In the genomic region with DNA sequence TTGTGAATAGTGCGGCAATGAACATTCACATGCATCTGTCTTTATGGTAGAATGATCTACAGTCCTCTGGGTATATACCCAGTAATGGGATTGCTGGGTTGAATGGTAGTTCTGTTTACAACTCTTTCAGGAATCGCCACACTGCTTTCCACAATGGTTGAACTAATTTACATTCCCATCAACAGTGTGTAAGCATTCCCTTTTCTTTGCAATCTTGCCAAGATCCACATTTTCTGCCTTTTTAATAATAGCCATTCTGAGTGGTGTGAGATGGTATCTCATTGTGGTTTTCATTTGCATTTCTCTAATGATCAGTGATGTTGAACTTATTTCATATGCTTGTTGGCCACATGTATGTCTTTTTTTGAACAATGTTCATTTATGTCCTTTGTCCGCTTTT, we compare ENCODE assay signal across 4 cellular contexts.
DNase-seq lines count a peak whose midpoint lies in the region; TF ChIP-seq lines count a peak whose summit lies in the region.
"Not testable (repeated sequence)": the region's sequence is repeated elsewhere in the genome, so short reads cannot be mapped to it uniquely, and the experiment has no call there.

No MANE protein-coding gene starts in this region.

- POLR2A ChIA-PET in activated CD4-positive, alpha-beta T cell treated with anti-CD3 and anti-CD28 coated beads, Interleukin-2, amount 10 ng/mL, durations not matched to agents 7 days and 5 days (lab: Charles Lee) = not testable (repeated sequence)

- peaks cover 38% of the 10 kb centered on the region for H3K4me1 ChIP-seq in HAP-1

- DNase-seq in HAP-1 (ENCODE audit: low spot score in 2 of 2) = peak; percentile 21 to 67
- DNase-seq in activated CD4-positive, alpha-beta T cell treated with anti-CD3 and anti-CD28 coated beads, Interleukin-2, amount 10 ng/mL, durations not matched to agents 7 days and 5 days = not testable (repeated sequence)
- peak; percentile 36 for DNase-seq in astrocyte of the cerebellum (ENCODE audit: low read depth)

- H3K4me1 Mint-ChIP-seq in activated CD4-positive, alpha-beta T cell treated with anti-CD3 and anti-CD28 coated beads, Interleukin-2, amount 10 ng/mL, durations not matched to agents 7 days and 5 days = peaks cover 19% of the 10 kb centered on the region
- H3K4me1 Mint-ChIP-seq in brain = peaks cover 34% of the 10 kb centered on the region

- not testable (repeated sequence) for H3K4me3 Mint-ChIP-seq in activated CD4-positive, alpha-beta T cell treated with anti-CD3 and anti-CD28 coated beads, Interleukin-2, amount 10 ng/mL, durations not matched to agents 7 days and 5 days; brain

- H3K27me3 ChIP-seq in HAP-1 (ENCODE audit: low read depth) = not testable (repeated sequence)

- peak overlapping the region; percentile 19 for H3K27ac Mint-ChIP-seq in activated CD4-positive, alpha-beta T cell treated with anti-CD3 and anti-CD28 coated beads, Interleukin-2, amount 10 ng/mL, durations not matched to agents 7 days and 5 days
- H3K27ac Mint-ChIP-seq in brain = peak overlapping the region in 3 of 5 experiments; percentile 21 to 92 (median 30)

- H3K36me3 Mint-ChIP-seq in activated CD4-positive, alpha-beta T cell treated with anti-CD3 and anti-CD28 coated beads, Interleukin-2, amount 10 ng/mL, durations not matched to agents 7 days and 5 days (ENCODE audit: low read depth) = not testable (repeated sequence)
- peaks cover 22% of the 10 kb centered on the region for H3K36me3 Mint-ChIP-seq in brain

- H3K9me3 ChIP-seq in HAP-1 = peaks cover 16% of the 10 kb centered on the region

- in situ Hi-C loops in HAP-1 (cut with MboI; ENCODE audit: low sequenced_read_pairs); astrocyte of the cerebellum (cut with HindIII; ENCODE audit: low sequenced_read_pairs): not testable (repeated sequence)

- not testable (repeated sequence) for H3K36me3 ChIP-seq in HAP-1 (replicated peaks)

- peaks cover 33% of the 10 kb centered on the region for H3K9me3 Mint-ChIP-seq in activated CD4-positive, alpha-beta T cell treated with anti-CD3 and anti-CD28 coated beads, Interleukin-2, amount 10 ng/mL, durations not matched to agents 7 days and 5 days
- peaks cover 30 to 40% (median 37%) of the 10 kb centered on the region in 5 experiments for H3K9me3 Mint-ChIP-seq in brain

- not testable (repeated sequence) for H3K27me3 Mint-ChIP-seq in activated CD4-positive, alpha-beta T cell treated with anti-CD3 and anti-CD28 coated beads, Interleukin-2, amount 10 ng/mL, durations not matched to agents 7 days and 5 days; brain

- not testable (repeated sequence) for H3K4me3 ChIP-seq in HAP-1; astrocyte of the cerebellum (ENCODE audit: low read depth, low read length)

- not testable (repeated sequence) for TF ChIP-seq CTCF in astrocyte of the cerebellum (IDR thresholded peaks at IDR 0.05; ENCODE audit: low read depth, low read length, missing control alignments); brain (conservative IDR thresholded peaks at IDR 0.05)

- CTCF ChIA-PET in activated CD4-positive, alpha-beta T cell treated with anti-CD3 and anti-CD28 coated beads, Interleukin-2, amount 10 ng/mL, durations not matched to agents 7 days and 5 days (lab: Charles Lee) = not testable (repeated sequence)
